In genomic region chr22:21768435-21768834, GRCh38 we compare ENCODE assay signal across 28 cellular contexts. TPM values are rescaled to one million over a fixed set of nuclear protein-coding genes. Genes with fewer than 3 reads are reported as not detected.
DNase-seq lines count a peak whose midpoint lies in the region; ATAC-seq and TF ChIP-seq lines count a peak whose summit lies in the region.
"Had no signal": no experiment of that assay in that cellular context is flagged by ENCODE, and none has a peak within 500 bp of the region (broad histone marks: within the 10 kb centered on the region; RNA-seq: fewer than 3 reads in every experiment).

No MANE protein-coding gene starts in this region.

- intact Hi-C loops in activated CD4-positive, alpha-beta T cell treated with anti-CD3 and anti-CD28 coated beads, Interleukin-2, amount 10 ng/mL, durations not matched to agents 24 days and 14 days (cut with micrococcal nuclease): no loop called here

- no peak for TF ChIP-seq CTCF in endothelial cell (IDR thresholded peaks at IDR 0.05; ENCODE audit: unreplicated experiment)

- no peak overlapping the region for H3K27ac Mint-ChIP-seq in activated CD4-positive, alpha-beta T cell treated with anti-CD3 and anti-CD28 coated beads, Interleukin-2, amount 10 ng/mL, durations not matched to agents 24 days and 14 days
- no peak overlapping the region for H3K27ac Mint-ChIP-seq in activated naive CD8-positive, alpha-beta T cell
- no peak overlapping the region for H3K27ac Mint-ChIP-seq in activated naive CD8-positive, alpha-beta T cell treated with anti-CD3 and anti-CD28 coated beads, Interleukin-2, amount 50 U/mL, for 24 hours
- H3K27ac Mint-ChIP-seq in endothelial cell (ENCODE audit: unreplicated experiment): no peak overlapping the region
- no peak overlapping the region for H3K27ac Mint-ChIP-seq in stimulated activated effector memory CD8-positive, alpha-beta T cell treated with anti-CD3 and anti-CD28 coated beads, Interleukin-12 subunit alpha, Interleukin-12 subunit beta, amount 100 ng/mL, for 72 hours
- H3K27ac Mint-ChIP-seq: neural progenitor cell had no signal

- H3K9me3 Mint-ChIP-seq in activated CD4-positive, alpha-beta T cell treated with anti-CD3 and anti-CD28 coated beads, Interleukin-2, amount 10 ng/mL, durations not matched to agents 24 days and 14 days: no peaks in the 10 kb centered on the region
- H3K9me3 Mint-ChIP-seq in activated naive CD8-positive, alpha-beta T cell (ENCODE audit: low read depth): no peaks in the 10 kb centered on the region
- no peaks in the 10 kb centered on the region for H3K9me3 Mint-ChIP-seq in activated naive CD8-positive, alpha-beta T cell treated with anti-CD3 and anti-CD28 coated beads, Interleukin-2, amount 50 U/mL, for 24 hours
- no peaks in the 10 kb centered on the region for H3K9me3 Mint-ChIP-seq in endothelial cell (ENCODE audit: unreplicated experiment)
- no peaks in the 10 kb centered on the region for H3K9me3 Mint-ChIP-seq in stimulated activated effector memory CD8-positive, alpha-beta T cell treated with anti-CD3 and anti-CD28 coated beads, Interleukin-12 subunit alpha, Interleukin-12 subunit beta, amount 100 ng/mL, for 72 hours
- H3K9me3 Mint-ChIP-seq: neural progenitor cell had no signal

- H3K27me3 Mint-ChIP-seq in activated CD4-positive, alpha-beta T cell treated with anti-CD3 and anti-CD28 coated beads, Interleukin-2, amount 10 ng/mL, durations not matched to agents 24 days and 14 days: no peaks in the 10 kb centered on the region
- no peaks in the 10 kb centered on the region for H3K27me3 Mint-ChIP-seq in activated naive CD8-positive, alpha-beta T cell
- no peaks in the 10 kb centered on the region for H3K27me3 Mint-ChIP-seq in activated naive CD8-positive, alpha-beta T cell treated with anti-CD3 and anti-CD28 coated beads, Interleukin-2, amount 50 U/mL, for 24 hours
- peaks cover 8% of the 10 kb centered on the region for H3K27me3 Mint-ChIP-seq in endothelial cell (ENCODE audit: unreplicated experiment)

- H3K36me3 Mint-ChIP-seq in activated CD4-positive, alpha-beta T cell treated with anti-CD3 and anti-CD28 coated beads, Interleukin-2, amount 10 ng/mL, durations not matched to agents 24 days and 14 days (ENCODE audit: low read depth): peaks cover 82% of the 10 kb centered on the region
- H3K36me3 Mint-ChIP-seq in activated naive CD8-positive, alpha-beta T cell: peaks cover 17% of the 10 kb centered on the region
- peaks cover 83% of the 10 kb centered on the region for H3K36me3 Mint-ChIP-seq in activated naive CD8-positive, alpha-beta T cell treated with anti-CD3 and anti-CD28 coated beads, Interleukin-2, amount 50 U/mL, for 24 hours (ENCODE audit: low read depth)
- peaks cover 52% of the 10 kb centered on the region for H3K36me3 Mint-ChIP-seq in endothelial cell (ENCODE audit: low read depth, unreplicated experiment)
- peaks cover 99% of the 10 kb centered on the region for H3K36me3 Mint-ChIP-seq in stimulated activated effector memory CD8-positive, alpha-beta T cell treated with anti-CD3 and anti-CD28 coated beads, Interleukin-12 subunit alpha, Interleukin-12 subunit beta, amount 100 ng/mL, for 72 hours

- H3K4me1 Mint-ChIP-seq in activated CD4-positive, alpha-beta T cell treated with anti-CD3 and anti-CD28 coated beads, Interleukin-2, amount 10 ng/mL, durations not matched to agents 24 days and 14 days: peaks cover 54% of the 10 kb centered on the region
- H3K4me1 Mint-ChIP-seq in activated naive CD8-positive, alpha-beta T cell (ENCODE audit: low read depth): peaks cover 41% of the 10 kb centered on the region
- H3K4me1 Mint-ChIP-seq in activated naive CD8-positive, alpha-beta T cell treated with anti-CD3 and anti-CD28 coated beads, Interleukin-2, amount 50 U/mL, for 24 hours: peaks cover 56% of the 10 kb centered on the region
- H3K4me1 Mint-ChIP-seq in endothelial cell (ENCODE audit: unreplicated experiment): peaks cover 17% of the 10 kb centered on the region
- H3K4me1 Mint-ChIP-seq in stimulated activated effector memory CD8-positive, alpha-beta T cell treated with anti-CD3 and anti-CD28 coated beads, Interleukin-12 subunit alpha, Interleukin-12 subunit beta, amount 100 ng/mL, for 72 hours: peaks cover 64% of the 10 kb centered on the region
- H3K4me1 Mint-ChIP-seq: neural progenitor cell had no signal

- no peak for ATAC-seq in activated naive CD8-positive, alpha-beta T cell treated with anti-CD3 and anti-CD28 coated beads, Interleukin-2, amount 50 U/mL, for 24 hours
- no peak for ATAC-seq in stimulated activated effector memory CD8-positive, alpha-beta T cell treated with anti-CD3 and anti-CD28 coated beads, Interleukin-12 subunit alpha, Interleukin-12 subunit beta, amount 100 ng/mL, for 72 hours
- ATAC-seq in GM21447 (IDR thresholded peaks at IDR 0.05; ENCODE audit: unreplicated experiment) (no peak), HG03354 (IDR thresholded peaks at IDR 0.05; ENCODE audit: poor library complexity, severe bottlenecking, unreplicated experiment) (no peak)
- ATAC-seq: HCT116, left colon, PC-3, Right ventricle myocardium inferior, SK-N-SH treated with all-trans-retinoic acid at 6 μM for 48 hours had no signal

- no peak for DNase-seq in activated CD4-positive, alpha-beta T cell treated with anti-CD3 and anti-CD28 coated beads, Interleukin-2, amount 10 ng/mL, durations not matched to agents 24 days and 14 days
- DNase-seq in activated CD4-positive, alpha-beta T cell treated with anti-CD3 and anti-CD28 coated beads, Interleukin-2, amount 50 U/mL, for 48 hours: no peak
- no peak for DNase-seq in activated naive CD8-positive, alpha-beta T cell treated with anti-CD3 and anti-CD28 coated beads, Interleukin-2, amount 50 U/mL, for 24 hours
- no peak for DNase-seq in endothelial cell (ENCODE audit: low spot score)
- no peak for DNase-seq in stimulated activated effector memory CD8-positive, alpha-beta T cell treated with anti-CD3 and anti-CD28 coated beads, Interleukin-12 subunit alpha, Interleukin-12 subunit beta, amount 100 ng/mL, for 72 hours (ENCODE audit: low spot score in 2 of 2)
- DNase-seq: activated CD4-positive, alpha-beta T cell treated with anti-CD3 and anti-CD28 coated beads, Interleukin-2, amount 50 U/mL, for 1 hour; activated gamma-delta T cell treated with Interleukin-2 at 50 U/mL for 16 hours; anterior cingulate cortex; colonic mucosa; DND-41; effector memory CD4-positive, alpha-beta T cell; erythroblast; GF-D8; Karpas-422; left colon; NCI-H1930; NCI-H524; PC-3; stimulated activated CD4-positive, alpha-beta T cell treated with anti-CD3 and anti-CD28 coated beads, Interleukin-1b, Interleukin-23, amount 100 ng/mL, for 48 hours; T-helper 9 cell; thyroid gland had no signal

- H3K4me3 Mint-ChIP-seq in activated CD4-positive, alpha-beta T cell treated with anti-CD3 and anti-CD28 coated beads, Interleukin-2, amount 10 ng/mL, durations not matched to agents 24 days and 14 days: peak overlapping the region; percentile 29
- peak overlapping the region; percentile 30 for H3K4me3 Mint-ChIP-seq in activated naive CD8-positive, alpha-beta T cell
- no peak overlapping the region for H3K4me3 Mint-ChIP-seq in activated naive CD8-positive, alpha-beta T cell treated with anti-CD3 and anti-CD28 coated beads, Interleukin-2, amount 50 U/mL, for 24 hours
- H3K4me3 Mint-ChIP-seq in endothelial cell (ENCODE audit: unreplicated experiment): peak overlapping the region; percentile 71
- H3K4me3 Mint-ChIP-seq in stimulated activated effector memory CD8-positive, alpha-beta T cell treated with anti-CD3 and anti-CD28 coated beads, Interleukin-12 subunit alpha, Interleukin-12 subunit beta, amount 100 ng/mL, for 72 hours: peak overlapping the region; percentile 65
- H3K4me3 Mint-ChIP-seq: neural progenitor cell had no signal

RNA-seq across cellular contexts. Expression of gene YPEL1, which starts 32.8 kb away (rescaled TPM):
- total RNA-seq in activated CD4-positive, alpha-beta T cell treated with anti-CD3 and anti-CD28 coated beads, Interleukin-2, amount 10 ng/mL, durations not matched to agents 24 days and 14 days: 0.61 and 1.3 TPM in 2 replicates
- total RNA-seq in endothelial cell (ENCODE audit: unreplicated experiment): 11.5 TPM
